In the genomic region with DNA sequence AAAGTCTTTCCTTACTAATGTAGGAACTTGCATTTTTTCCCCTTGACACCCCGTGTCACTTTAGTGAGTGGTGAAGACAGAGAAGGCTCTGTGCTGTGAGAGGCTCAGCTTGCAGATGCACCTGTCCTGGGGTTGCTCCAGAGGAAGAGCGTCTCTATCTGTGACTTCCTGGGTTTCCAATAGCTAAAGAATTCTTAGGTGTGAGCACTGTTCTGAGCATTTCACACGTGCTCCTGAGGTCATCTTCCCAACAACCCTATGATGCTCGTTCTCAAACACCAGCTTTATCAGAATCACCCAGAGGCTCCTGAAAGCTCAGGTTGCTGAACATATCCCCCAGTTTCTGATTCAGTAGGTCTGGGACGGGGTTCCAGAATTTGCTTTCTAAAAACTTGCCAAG, we compare ENCODE assay signal across 23 cellular contexts. TPM values are rescaled to one million over a fixed set of nuclear protein-coding genes. Genes with fewer than 3 reads are reported as not detected.
"Had no signal": no experiment of that assay in that cellular context is flagged by ENCODE, and none has a peak within 500 bp of the region (broad histone marks: within the 10 kb centered on the region; RNA-seq: fewer than 3 reads in every experiment).

No MANE protein-coding gene starts in this region.

- ATAC-seq: activated CD8-positive, alpha-beta memory T cell treated with anti-CD3 and anti-CD28 coated beads, Interleukin-2, amount 10 ng/mL, durations not matched to agents 7 days and 5 days; activated T-cell treated with anti-CD3 and anti-CD28 coated beads, Interleukin-2, amount 50 U/mL, for 4 hours; T-helper 17 cell had no signal

- H3K4me3 Mint-ChIP-seq: activated B cell treated with CpG ODN at 0.5 μM for 24 hours; activated CD4-positive, alpha-beta T cell treated with anti-CD3 and anti-CD28 coated beads, Interleukin-2, amount 10 ng/mL, durations not matched to agents 24 days and 14 days; activated CD8-positive, alpha-beta memory T cell treated with anti-CD3 and anti-CD28 coated beads, Interleukin-2, amount 10 ng/mL, durations not matched to agents 7 days and 5 days; activated naive CD4-positive, alpha-beta T cell treated with anti-CD3 and anti-CD28 coated beads for 36 hours; activated naive CD8-positive, alpha-beta T cell treated with anti-CD3 and anti-CD28 coated beads for 36 hours; activated T-cell treated with anti-CD3 and anti-CD28 coated beads, Interleukin-2, amount 50 U/mL, for 4 hours; T-helper 17 cell had no signal

- H3K27me3 ChIP-seq: brain microvascular endothelial cell had no signal

- H3K36me3 ChIP-seq: brain microvascular endothelial cell, MG63 had no signal

- H3K9ac ChIP-seq: KMS-11 had no signal

- H3K27ac ChIP-seq: brain microvascular endothelial cell, KMS-11 had no signal

- H3K4me1 Mint-ChIP-seq: activated B cell treated with CpG ODN at 0.5 μM for 24 hours; activated CD4-positive, alpha-beta T cell treated with anti-CD3 and anti-CD28 coated beads, Interleukin-2, amount 10 ng/mL, durations not matched to agents 24 days and 14 days; activated CD8-positive, alpha-beta memory T cell treated with anti-CD3 and anti-CD28 coated beads, Interleukin-2, amount 10 ng/mL, durations not matched to agents 7 days and 5 days; activated naive CD8-positive, alpha-beta T cell treated with anti-CD3 and anti-CD28 coated beads for 36 hours; T-helper 17 cell had no signal

- H3K36me3 Mint-ChIP-seq: activated CD8-positive, alpha-beta memory T cell treated with anti-CD3 and anti-CD28 coated beads, Interleukin-2, amount 10 ng/mL, durations not matched to agents 7 days and 5 days; activated naive CD8-positive, alpha-beta T cell treated with anti-CD3 and anti-CD28 coated beads for 36 hours had no signal

- DNase-seq: activated B cell treated with CpG ODN at 0.5 μM for 24 hours; activated CD4-positive, alpha-beta T cell treated with anti-CD3 and anti-CD28 coated beads for 1 hour; activated CD4-positive, alpha-beta T cell treated with anti-CD3 and anti-CD28 coated beads, Interleukin-2, amount 10 ng/mL, durations not matched to agents 24 days and 14 days; activated CD4-positive, alpha-beta T cell treated with anti-CD3 and anti-CD28 coated beads, Interleukin-2, amount 50 U/mL, for 48 hours; activated CD8-positive, alpha-beta memory T cell treated with anti-CD3 and anti-CD28 coated beads, Interleukin-2, amount 10 ng/mL, durations not matched to agents 7 days and 5 days; activated effector memory CD4-positive, alpha-beta T cell treated with anti-CD3 and anti-CD28 coated beads, Interleukin-2, amount 50 U/mL, for 16 hours; activated naive CD4-positive, alpha-beta T cell treated with anti-CD3 and anti-CD28 coated beads for 36 hours; activated naive CD8-positive, alpha-beta T cell treated with anti-CD3 and anti-CD28 coated beads for 36 hours; activated T-cell treated with anti-CD3 and anti-CD28 coated beads, Interleukin-2, amount 50 U/mL, for 4 hours; brain microvascular endothelial cell; cerebellar nuclear complex; MV-4-11; NCI-H1105; NCI-H1436; NCI-H1694 treated with DMSO at 0.1 percent for 48 hours; NCI-H2029 treated with DMSO at 0.1 percent for 48 hours; NCI-H524; SIG-M5; T-helper 17 cell; T-helper 9 cell had no signal

- H3K4me2 ChIP-seq: KMS-11 had no signal

- H3K27ac Mint-ChIP-seq: activated B cell treated with CpG ODN at 0.5 μM for 24 hours; activated CD4-positive, alpha-beta T cell treated with anti-CD3 and anti-CD28 coated beads, Interleukin-2, amount 10 ng/mL, durations not matched to agents 24 days and 14 days; activated CD8-positive, alpha-beta memory T cell treated with anti-CD3 and anti-CD28 coated beads, Interleukin-2, amount 10 ng/mL, durations not matched to agents 7 days and 5 days; activated naive CD4-positive, alpha-beta T cell treated with anti-CD3 and anti-CD28 coated beads for 36 hours; activated naive CD8-positive, alpha-beta T cell treated with anti-CD3 and anti-CD28 coated beads for 36 hours; T-helper 17 cell had no signal

- H3K9me3 ChIP-seq: MG63 had no signal

- H3K4me3 ChIP-seq: MG63 had no signal

- H3K9me3 Mint-ChIP-seq: activated B cell treated with CpG ODN at 0.5 μM for 24 hours; activated CD4-positive, alpha-beta T cell treated with anti-CD3 and anti-CD28 coated beads, Interleukin-2, amount 10 ng/mL, durations not matched to agents 24 days and 14 days; activated naive CD4-positive, alpha-beta T cell treated with anti-CD3 and anti-CD28 coated beads for 36 hours; activated naive CD8-positive, alpha-beta T cell treated with anti-CD3 and anti-CD28 coated beads for 36 hours; activated T-cell treated with anti-CD3 and anti-CD28 coated beads, Interleukin-2, amount 50 U/mL, for 4 hours had no signal

RNA-seq across cellular contexts. Expression of gene CTSV, which starts 6.4 kb away (rescaled TPM):
- total RNA-seq: activated B cell treated with CpG ODN at 0.5 μM for 24 hours, cardiac septum, T-helper 17 cell had no signal
